ENCODE assay signal across 8 cellular contexts in the genomic region with DNA sequence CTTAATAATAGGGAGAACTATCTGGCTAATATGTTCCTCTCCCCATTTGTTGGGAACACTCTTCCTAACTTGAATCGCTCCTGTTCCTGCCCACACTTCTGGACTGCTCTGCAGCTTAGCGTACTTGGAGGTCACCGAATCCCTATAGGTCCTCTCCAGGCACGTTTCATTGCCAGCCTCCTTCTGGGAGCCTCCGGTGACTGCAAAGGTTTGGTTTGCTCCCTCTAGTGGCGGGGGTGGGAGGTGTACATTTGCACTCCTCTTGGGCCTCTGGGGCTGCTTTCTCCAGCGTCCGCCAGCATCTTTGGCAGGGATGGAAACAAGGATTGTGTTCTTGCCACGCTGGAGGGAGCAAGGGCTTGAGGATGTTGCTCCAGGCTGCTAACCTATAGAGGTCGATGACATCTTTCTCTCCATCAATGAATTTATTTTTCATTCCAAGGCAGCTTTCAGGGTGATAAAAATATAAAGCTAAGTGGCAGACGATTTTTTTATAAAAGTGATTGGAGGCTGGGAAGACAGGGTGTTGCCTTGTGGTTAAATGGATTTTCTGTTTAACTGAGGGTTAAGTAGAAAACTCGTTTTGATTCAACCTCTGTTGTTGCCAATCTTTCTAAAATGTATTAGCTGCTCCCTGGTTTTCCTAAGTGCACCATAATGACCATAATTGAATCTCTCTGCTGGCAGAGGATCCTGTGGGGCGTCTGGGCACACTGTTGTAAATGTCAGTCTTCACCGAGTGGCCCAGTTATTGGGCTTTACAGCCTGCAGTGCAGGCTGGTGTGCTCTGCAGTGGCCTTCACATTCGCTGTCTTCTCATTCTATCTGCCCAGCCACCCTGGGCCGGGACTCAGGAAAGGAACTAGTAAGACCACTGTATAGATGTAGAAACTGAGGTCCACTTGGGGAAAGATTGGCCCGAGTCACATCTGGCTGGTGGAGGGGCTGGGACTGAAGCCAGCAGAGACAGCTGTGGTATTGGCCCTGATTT. TPM values are rescaled to one million over a fixed set of nuclear protein-coding genes. Genes with fewer than 3 reads are reported as not detected.
A peak's percentile ranks its signal among the peaks of the same experiment; 100 is the strongest.
DNase-seq lines count a peak whose midpoint lies in the region; ATAC-seq and TF ChIP-seq lines count a peak whose summit lies in the region.

No MANE protein-coding gene starts in this region.

- H3K36me3 ChIP-seq in BLaER1 = no peaks in the 10 kb centered on the region
- peaks cover 36% of the 10 kb centered on the region for H3K36me3 ChIP-seq in NT2/D1 (ENCODE audit: insufficient read depth, insufficient read length, low read length)

- H3K9me3 Mint-ChIP-seq in progenitor cell of endocrine pancreas (ENCODE audit: low read depth) = no peaks in the 10 kb centered on the region

- H3K36me3 Mint-ChIP-seq in progenitor cell of endocrine pancreas (ENCODE audit: insufficient read depth) = no peaks in the 10 kb centered on the region

- H3K27ac ChIP-seq in BLaER1 = no peak overlapping the region

- H3K4me3 ChIP-seq in BLaER1 (no peak overlapping the region), NT2/D1 (ENCODE audit: insufficient read length, low read depth) (no peak overlapping the region), foreskin fibroblast (ENCODE audit: low read depth in 1 of 2, low read length in 2 of 2) (no peak overlapping the region)

- H3K4me2 ChIP-seq in BLaER1 = peak overlapping the region; percentile 71

- H3K27me3 ChIP-seq in BLaER1 (no peaks in the 10 kb centered on the region), NT2/D1 (ENCODE audit: insufficient read depth, insufficient read length) (no peaks in the 10 kb centered on the region)

- H3K4me3 Mint-ChIP-seq in progenitor cell of endocrine pancreas (ENCODE audit: low read depth) = no peak overlapping the region

- no peak overlapping the region for H3K9ac ChIP-seq in BLaER1
- no peak overlapping the region for H3K9ac ChIP-seq in NT2/D1 (ENCODE audit: insufficient read length, low read depth)

- DNase-seq in H4 (ENCODE audit: low spot score) (peak; percentile 63), NT2/D1 (ENCODE audit: low read depth, low spot score) (peak; percentile 84), activated T-cell treated with anti-CD3 and anti-CD28 coated beads for 24 hours (ENCODE audit: low read depth) (peak; percentile 54), foreskin fibroblast (peak in 1 of 2 donors; percentile 50), progenitor cell of endocrine pancreas (ENCODE audit: low spot score, unreplicated experiment) (no peak), NCI-H526 treated with DMSO at 0.1 percent for 48 hours (lab: John Stamatoyannopoulos, UW) (no peak)

- H4K20me1 ChIP-seq in BLaER1 = no peaks in the 10 kb centered on the region

- H3K27ac Mint-ChIP-seq in progenitor cell of endocrine pancreas = peak overlapping the region; percentile 4

- H3K4me1 ChIP-seq in BLaER1 = peaks cover 51% of the 10 kb centered on the region
- H3K4me1 ChIP-seq in NT2/D1 (ENCODE audit: insufficient read depth, insufficient read length) = peaks cover 20% of the 10 kb centered on the region

- peaks cover 8% of the 10 kb centered on the region for H3K4me1 Mint-ChIP-seq in progenitor cell of endocrine pancreas (ENCODE audit: low read depth)

- H3K9me3 ChIP-seq in BLaER1 = no peaks in the 10 kb centered on the region
- H3K9me3 ChIP-seq in NT2/D1 (ENCODE audit: insufficient read depth, low read length) = no peaks in the 10 kb centered on the region

- H3K27me3 Mint-ChIP-seq in progenitor cell of endocrine pancreas = no peaks in the 10 kb centered on the region

- TF ChIP-seq CTCF in foreskin fibroblast (IDR thresholded peaks at IDR 0.05; ENCODE audit: low read depth, low read length) = peak; percentile 75
- TF ChIP-seq CTCF in progenitor cell of endocrine pancreas (IDR thresholded peaks at IDR 0.05; ENCODE audit: unreplicated experiment) = peak; percentile 55

- ATAC-seq in GM18868 (IDR thresholded peaks at IDR 0.05; ENCODE audit: unreplicated experiment) = no peak

RNA-seq across cellular contexts. Expression of gene TSPAN18, which starts 48.9 kb away (rescaled TPM):
- 0.83 TPM in 1 of 2 replicates, not detected in the other for total RNA-seq in H4 (2014; rRNA removed; shearing (Covaris generic))
- 21.3 and 25.7 TPM in 2 replicates for total RNA-seq in progenitor cell of endocrine pancreas

Comparison
In these comparisons a context has a peak if more than half of its experiments do, and no peak if none do; other contexts are left out.
1. DNase-seq: peak in H4 (single experiment), NT2/D1 (single experiment) and activated T-cell treated with anti-CD3 and anti-CD28 coated beads for 24 hours (single experiment); none in progenitor cell of endocrine pancreas (single experiment) and NCI-H526 treated with DMSO at 0.1 percent for 48 hours (single experiment).
2. RNA of gene TSPAN18, which starts 48.9 kb away (total RNA-seq): 21.3 to 25.7 TPM in progenitor cell of endocrine pancreas; 0.83 TPM in H4; every median in the first group is over 10 times any median in the second.